In the genomic region with DNA sequence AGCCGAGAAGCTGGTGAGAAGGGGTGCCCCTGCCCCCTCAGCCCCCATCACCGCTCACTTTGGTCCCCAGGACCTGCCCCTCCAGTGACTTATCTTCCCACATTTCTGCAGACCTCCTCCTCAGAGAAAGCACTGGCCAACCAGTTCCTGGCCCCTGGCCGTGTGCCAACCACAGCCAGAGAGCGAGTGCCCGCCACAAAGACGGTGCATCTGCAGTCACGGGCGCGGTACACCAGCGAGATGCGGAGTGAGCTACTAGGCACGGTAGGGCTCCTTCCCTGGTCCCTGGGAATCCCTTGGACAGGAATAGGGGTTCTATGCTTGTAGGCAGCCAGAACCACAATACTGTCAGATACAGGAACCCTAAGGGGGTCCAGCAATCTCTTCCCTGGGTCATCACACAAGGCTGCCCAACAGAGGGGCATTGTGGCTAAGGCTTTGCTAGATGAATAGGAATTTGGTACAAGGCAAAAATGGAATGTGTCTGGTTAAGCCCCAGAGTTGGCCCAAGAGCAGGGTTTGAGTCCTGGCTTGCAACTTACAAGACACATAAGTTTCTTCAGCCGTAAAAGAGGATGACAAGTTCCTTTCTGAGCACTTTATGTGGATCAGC, we compare ENCODE assay signal across 8 cellular contexts. TPM values are rescaled to one million over a fixed set of nuclear protein-coding genes. Genes with fewer than 3 reads are reported as not detected.
DNase-seq lines count a peak whose midpoint lies in the region; ATAC-seq and TF ChIP-seq lines count a peak whose summit lies in the region.

No MANE protein-coding gene starts in this region.

- CTCF ChIA-PET in CD8-positive, alpha-beta memory T cell (lab: Charles Lee): interaction anchor here (1.2 to 3.5 kb wide), 4 partner anchors 11 to 137 kb away, joined by 3 to 18 read pairs (median 7); a partner anchor contains a TSS

- H3K4me1 ChIP-seq in CD8-positive, alpha-beta memory T cell (ENCODE audit: insufficient read depth, low read length): peaks cover 17% of the 10 kb centered on the region
- peaks cover 6% of the 10 kb centered on the region for H3K4me1 ChIP-seq in effector memory CD4-positive, alpha-beta T cell (ENCODE audit: control insufficient read depth, insufficient read depth, low read length, poor library complexity, severe bottlenecking)

- no peak for ATAC-seq in GM18517 (IDR thresholded peaks at IDR 0.05; ENCODE audit: unreplicated experiment)

- no peaks in the 10 kb centered on the region for H3K27me3 Mint-ChIP-seq in CD8-positive, alpha-beta memory T cell
- H3K27me3 Mint-ChIP-seq in osteocyte (ENCODE audit: unreplicated experiment): no peaks in the 10 kb centered on the region

- peak overlapping the region; percentile 62 for H3K4me3 ChIP-seq in CD8-positive, alpha-beta memory T cell (ENCODE audit: low read length)
- no peak overlapping the region for H3K4me3 ChIP-seq in effector memory CD4-positive, alpha-beta T cell (ENCODE audit: insufficient read depth, low read depth, low read length, poor library complexity, severe bottlenecking)

- H3K27ac ChIP-seq in CD8-positive, alpha-beta memory T cell (ENCODE audit: low read depth, low read length): peak overlapping the region; percentile 33
- peak overlapping the region; percentile 82 for H3K27ac ChIP-seq in effector memory CD4-positive, alpha-beta T cell (ENCODE audit: insufficient read depth, low read length, poor library complexity, severe bottlenecking)

- H3K9me3 ChIP-seq in CD8-positive, alpha-beta memory T cell (ENCODE audit: low read length): no peaks in the 10 kb centered on the region
- no peaks in the 10 kb centered on the region for H3K9me3 ChIP-seq in effector memory CD4-positive, alpha-beta T cell (ENCODE audit: control insufficient read depth, low read length)

- no peaks in the 10 kb centered on the region for H3K9me3 Mint-ChIP-seq in CD8-positive, alpha-beta memory T cell
- no peaks in the 10 kb centered on the region for H3K9me3 Mint-ChIP-seq in osteocyte (ENCODE audit: unreplicated experiment)

- peaks cover 12 to 22% (median 16%) of the 10 kb centered on the region in 3 donors for H3K4me1 Mint-ChIP-seq in CD8-positive, alpha-beta memory T cell
- H3K4me1 Mint-ChIP-seq in osteocyte (ENCODE audit: unreplicated experiment): peaks cover 29% of the 10 kb centered on the region

- no peak for DNase-seq in CD8-positive, alpha-beta memory T cell
- DNase-seq in NCI-H69 (lab: John Stamatoyannopoulos, UW): peak; percentile 61
- DNase-seq in effector memory CD4-positive, alpha-beta T cell: no peak
- no peak for DNase-seq in osteocyte (ENCODE audit: extremely low spot score, unreplicated experiment)
- no peak for DNase-seq in activated effector memory CD4-positive, alpha-beta T cell treated with Interleukin-2 at 50 U/mL for 16 hours
- no peak for DNase-seq in Kasumi-1 (lab: John Stamatoyannopoulos, UW)
- DNase-seq in NCI-H128 (lab: John Stamatoyannopoulos, UW; ENCODE audit: unreplicated experiment): no peak

- H3K27ac Mint-ChIP-seq in CD8-positive, alpha-beta memory T cell: peak overlapping the region; percentile 19 to 99 (median 90)
- H3K27ac Mint-ChIP-seq in osteocyte (ENCODE audit: unreplicated experiment): peak overlapping the region; percentile 97

- no peak for TF ChIP-seq CTCF in osteocyte (IDR thresholded peaks at IDR 0.05)

- peak overlapping the region; percentile 79 to 95 (median 89) for H3K4me3 Mint-ChIP-seq in CD8-positive, alpha-beta memory T cell
- peak overlapping the region; percentile 88 for H3K4me3 Mint-ChIP-seq in osteocyte (ENCODE audit: unreplicated experiment)

- POLR2A ChIA-PET in CD8-positive, alpha-beta memory T cell (lab: Charles Lee): interaction anchor here (0.5 to 2.5 kb wide), 9 partner anchors 8 to 894 kb away, joined by 3 to 39 read pairs (median 7); a partner anchor contains a TSS

- no peaks in the 10 kb centered on the region for H3K36me3 ChIP-seq in CD8-positive, alpha-beta memory T cell (ENCODE audit: insufficient read depth, low read length)
- H3K36me3 ChIP-seq in effector memory CD4-positive, alpha-beta T cell (ENCODE audit: control insufficient read depth, insufficient read depth, low read length): peaks cover 24% of the 10 kb centered on the region

- H3K27me3 ChIP-seq in CD8-positive, alpha-beta memory T cell (ENCODE audit: insufficient read depth, low read length, poor library complexity, severe bottlenecking): no peaks in the 10 kb centered on the region
- no peaks in the 10 kb centered on the region for H3K27me3 ChIP-seq in effector memory CD4-positive, alpha-beta T cell (replicated peaks; ENCODE audit: control insufficient read depth, insufficient read depth, low read length, poor library complexity, severe bottlenecking)

- H3K36me3 Mint-ChIP-seq in CD8-positive, alpha-beta memory T cell: peaks cover 7 to 52% (median 11%) of the 10 kb centered on the region in 3 donors
- peaks cover 20% of the 10 kb centered on the region for H3K36me3 Mint-ChIP-seq in osteocyte (ENCODE audit: unreplicated experiment)

RNA-seq across cellular contexts. Expression of a gene that starts 1.0 kb away (rescaled TPM):
- total RNA-seq in CD8-positive, alpha-beta memory T cell: 10 to 100 TPM; 31.9 to 35.4 TPM
- polyA plus RNA-seq in CD8-positive, alpha-beta memory T cell: 33.6 TPM
- total RNA-seq in osteocyte: 36.1 and 37.5 TPM in 2 replicates

RNA-seq across cellular contexts. Expression of a gene that starts 9.9 kb away (rescaled TPM):
- 10 to 100 TPM; 15.0 to 16.8 TPM for total RNA-seq in CD8-positive, alpha-beta memory T cell
- polyA plus RNA-seq in CD8-positive, alpha-beta memory T cell: 35.5 TPM
- total RNA-seq in osteocyte: 24.8 and 28.5 TPM in 2 replicates

RNA-seq across cellular contexts. Expression of a gene that starts 29.6 kb away (rescaled TPM):
- 1 to 10 TPM; 7.4 to 7.8 TPM for total RNA-seq in CD8-positive, alpha-beta memory T cell
- 0.94 TPM for polyA plus RNA-seq in CD8-positive, alpha-beta memory T cell
- total RNA-seq in osteocyte: 43.9 and 44.2 TPM in 2 replicates

RNA-seq across cellular contexts. Expression of a gene that starts 48.4 kb away (rescaled TPM):
- total RNA-seq in CD8-positive, alpha-beta memory T cell: under 1 TPM; 0.07 to 0.27 TPM
- not detected for polyA plus RNA-seq in CD8-positive, alpha-beta memory T cell
- total RNA-seq in osteocyte: not detected in 2 replicates

RNA-seq across cellular contexts. Expression of a gene that starts 51.1 kb away (rescaled TPM):
- 100 to 1,000 TPM; 124 to 132 TPM for total RNA-seq in CD8-positive, alpha-beta memory T cell
- 114 TPM for polyA plus RNA-seq in CD8-positive, alpha-beta memory T cell
- total RNA-seq in osteocyte: 92.5 and 93.7 TPM in 2 replicates
